Comparison of ENCODE assay signal across 25 cellular contexts in the genomic region with DNA sequence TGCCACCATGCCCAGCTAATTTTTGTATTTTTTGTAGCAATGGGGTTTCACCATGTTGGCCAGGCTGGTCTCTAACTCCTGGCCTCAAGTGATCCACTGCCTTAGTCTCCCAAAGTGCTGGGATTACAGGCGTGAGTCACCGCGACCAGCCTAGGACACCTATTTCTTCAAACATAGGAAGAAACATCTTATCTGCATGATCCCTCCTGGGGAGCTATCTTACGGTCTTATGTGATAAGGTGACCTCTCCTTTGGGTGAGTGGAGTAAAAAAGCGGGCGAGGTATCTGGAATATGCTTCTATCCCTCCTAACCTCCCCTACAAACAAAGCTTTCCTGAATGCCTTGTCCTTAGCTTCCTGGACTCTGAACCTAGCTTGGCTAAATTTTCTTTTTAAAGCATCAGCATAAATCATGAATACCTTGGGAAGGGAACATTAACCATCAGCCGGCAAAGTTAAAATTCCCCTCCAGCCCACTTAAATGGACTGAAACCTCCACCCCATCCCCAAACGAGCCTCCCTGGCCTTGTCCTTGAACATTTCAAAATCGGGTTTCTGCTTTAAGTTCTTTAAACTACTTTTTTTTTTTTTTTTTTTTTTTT. TPM values are rescaled to one million over a fixed set of nuclear protein-coding genes. Genes with fewer than 3 reads are reported as not detected.
DNase-seq lines count a peak whose midpoint lies in the region; ATAC-seq and TF ChIP-seq lines count a peak whose summit lies in the region.
"Had no signal": no experiment of that assay in that cellular context is flagged by ENCODE, and none has a peak within 500 bp of the region (broad histone marks: within the 10 kb centered on the region; RNA-seq: fewer than 3 reads in every experiment).

No MANE protein-coding gene starts in this region.

- H3K9me3 ChIP-seq in BLaER1 (no peaks in the 10 kb centered on the region), hepatocyte (ENCODE audit: low read depth) (no peaks in the 10 kb centered on the region), trophoblast cell (ENCODE audit: insufficient read depth, low read depth, low read length) (peaks cover 3% of the 10 kb centered on the region), neuronal stem cell (replicated peaks in 1 of 2; ENCODE audit: control insufficient read depth in 2 of 2, insufficient read depth in 1 of 2, low read depth in 1 of 2, low read length in 2 of 2) (no peaks in the 10 kb centered on the region)
- H3K9me3 ChIP-seq: SJSA1 had no signal

- peak overlapping the region; percentile 66 for H3K4me2 ChIP-seq in BLaER1
- no peak overlapping the region for H3K4me2 ChIP-seq in hepatocyte
- H3K4me2 ChIP-seq in trophoblast cell (ENCODE audit: low read length) = no peak overlapping the region
- no peak overlapping the region for H3K4me2 ChIP-seq in neuronal stem cell (ENCODE audit: insufficient read depth, low read length, poor library complexity, severe bottlenecking)
- H3K4me2 ChIP-seq: KMS-11, PC-9 had no signal

- H3K4ac ChIP-seq in trophoblast cell (ENCODE audit: low read depth, low read length) = no peak overlapping the region
- H3K4ac ChIP-seq in neuronal stem cell (ENCODE audit: low read length) = no peak overlapping the region

- H3K23ac ChIP-seq in trophoblast cell (ENCODE audit: low read length) (no peak overlapping the region), neuronal stem cell (ENCODE audit: low read depth, low read length, poor library complexity) (no peak overlapping the region)

- H3K14ac ChIP-seq in trophoblast cell (ENCODE audit: low read length) (no peak overlapping the region), neuronal stem cell (ENCODE audit: low read length) (no peak overlapping the region)

- H3K27me3 ChIP-seq in BLaER1 (no peaks in the 10 kb centered on the region), hepatocyte (no peaks in the 10 kb centered on the region), trophoblast cell (ENCODE audit: insufficient read depth, low read length) (no peaks in the 10 kb centered on the region), neuronal stem cell (ENCODE audit: control insufficient read depth in 3 of 3, insufficient read depth in 3 of 3, low read depth in 1 of 3, low read length in 3 of 3) (peaks cover 0 to 7% (median 0%) of the 10 kb centered on the region in 3 experiments)
- H3K27me3 ChIP-seq: SJSA1 had no signal

- H3K9ac ChIP-seq in BLaER1 = 0 out of 2 replicates have a peak overlapping the region, but pooled peaks have one; percentile 15
- H3K9ac ChIP-seq in trophoblast cell (ENCODE audit: low read length) = no peak overlapping the region
- no peak overlapping the region for H3K9ac ChIP-seq in neuronal stem cell (ENCODE audit: low read depth, low read length, poor library complexity)
- H3K9ac ChIP-seq: GM23248, KMS-11 had no signal

- peaks cover 2% of the 10 kb centered on the region for H3K79me1 ChIP-seq in trophoblast cell (ENCODE audit: low read length)
- H3K79me1 ChIP-seq in neuronal stem cell (ENCODE audit: low read depth, low read length) = no peaks in the 10 kb centered on the region

- H4K8ac ChIP-seq in trophoblast cell (ENCODE audit: low read depth, low read length) (no peak overlapping the region), neuronal stem cell (ENCODE audit: low read depth, low read length) (no peak overlapping the region)

- no peaks in the 10 kb centered on the region for H4K20me1 ChIP-seq in BLaER1
- no peaks in the 10 kb centered on the region for H4K20me1 ChIP-seq in hepatocyte (ENCODE audit: insufficient read depth, poor library complexity, severe bottlenecking)

- no peak overlapping the region for H2AFZ ChIP-seq in hepatocyte
- no peak overlapping the region for H2AFZ ChIP-seq in trophoblast cell (ENCODE audit: insufficient read depth, low read length, poor library complexity)
- no peak overlapping the region for H2AFZ ChIP-seq in neuronal stem cell (ENCODE audit: low read length)
- H2AFZ ChIP-seq: GM23248, PC-9 had no signal

- H3K36me3 ChIP-seq in BLaER1 (no peaks in the 10 kb centered on the region), hepatocyte (replicated peaks; ENCODE audit: insufficient read depth, low read depth) (no peaks in the 10 kb centered on the region), trophoblast cell (ENCODE audit: control insufficient read depth in 1 of 2, insufficient read depth in 2 of 2, low read length in 2 of 2) (no peaks in the 10 kb centered on the region), neuronal stem cell (replicated peaks in 1 of 2; ENCODE audit: control insufficient read depth in 2 of 2, insufficient read depth in 2 of 2, low read length in 2 of 2) (peaks cover 0 to 2% of the 10 kb centered on the region in 2 donors)
- H3K36me3 ChIP-seq: SJSA1 had no signal

- intact Hi-C loops in lower leg skin (cut with DNase I; ENCODE audit: low total_unique reads) = no loop called here

- H3K27ac ChIP-seq in BLaER1 = peak overlapping the region; percentile 60; the same call in 1 of the 2 replicates
- H3K27ac ChIP-seq in hepatocyte = peak overlapping the region; percentile 76
- H3K27ac ChIP-seq in trophoblast cell (ENCODE audit: low read depth, low read length) = no peak overlapping the region
- no peak overlapping the region for H3K27ac ChIP-seq in neuronal stem cell (replicated peaks; ENCODE audit: low read length)
- H3K27ac ChIP-seq: GM23248, KMS-11, PC-9, SJSA1 had no signal

- H2BK120ac ChIP-seq in trophoblast cell (ENCODE audit: insufficient read depth, low read length, poor library complexity) (no peak overlapping the region), neuronal stem cell (ENCODE audit: low read depth, low read length) (no peak overlapping the region)

- TF ChIP-seq CTCF in hepatocyte (IDR thresholded peaks at IDR 0.05; ENCODE audit: poor library complexity) (no peak), lower leg skin (IDR thresholded peaks at IDR 0.05) (no peak)

- no peak overlapping the region for H2BK15ac ChIP-seq in neuronal stem cell (ENCODE audit: low read length)

- no peak overlapping the region for H2AK5ac ChIP-seq in trophoblast cell (ENCODE audit: low read length)
- no peak overlapping the region for H2AK5ac ChIP-seq in neuronal stem cell (ENCODE audit: low read depth, low read length)

- no peaks in the 10 kb centered on the region for H3K79me2 ChIP-seq in hepatocyte
- no peaks in the 10 kb centered on the region for H3K79me2 ChIP-seq in trophoblast cell (ENCODE audit: control insufficient read depth, insufficient read depth, low read length, poor library complexity)

- WGBS in hepatocyte (ENCODE audit: low lambda C conversion rate, missing lambda C conversion rate) = 55% methylated on average over 9 of the region's 9 CpGs
- no CpG with 5 or more reads among the region's 9 CpGs for WGBS in trophoblast cell (ENCODE audit: extremely low coverage, insufficient coverage, insufficient read length)
- 89 to 91% methylated on average over 9 of the region's 9 CpGs for WGBS in lower leg skin, 2 donors
- WGBS in neuronal stem cell (ENCODE audit: extremely low coverage in 2 of 2, insufficient read length in 2 of 2, insufficient replicate concordance in 1 of 2), 2 donors = no CpG with 5 or more reads among the region's 9 CpGs

- H4K91ac ChIP-seq in trophoblast cell (ENCODE audit: low read depth, low read length) (no peak overlapping the region), neuronal stem cell (ENCODE audit: low read depth, low read length, poor library complexity) (no peak overlapping the region)

- no peak overlapping the region for H4K12ac ChIP-seq in trophoblast cell (ENCODE audit: low read depth, low read length)

- no peaks in the 10 kb centered on the region for H3K9me2 ChIP-seq in hepatocyte (replicated peaks; ENCODE audit: insufficient read depth)

- no peak for TF ChIP-seq POLR2A in lower leg skin (IDR thresholded peaks at IDR 0.05)

- no peak for ATAC-seq in GM18868 (IDR thresholded peaks at IDR 0.05; ENCODE audit: unreplicated experiment)
- no peak for ATAC-seq in HG03139 (IDR thresholded peaks at IDR 0.05; ENCODE audit: unreplicated experiment)

- DNase-seq in NCI-H226 = peak; percentile 1
- DNase-seq in hepatocyte (ENCODE audit: low spot score) = peak; percentile 54
- peak; percentile 44 to 68 for DNase-seq in trophoblast cell
- no peak for DNase-seq in lower leg skin (ENCODE audit: low spot score in 2 of 2)
- no peak for DNase-seq in neuronal stem cell (ENCODE audit: low spot score)
- DNase-seq: Calu3; CD8-positive, alpha-beta memory T cell; DMS153; DND-41; GM23248; H7; IMR-90; MM.1S; NCI-H2029; NCI-H446 treated with DMSO at 0.1 percent for 48 hours; NCI-H526; PC-9; Right ventricle myocardium superior; RPMI8226 had no signal

- H3K18ac ChIP-seq in trophoblast cell (ENCODE audit: low read length) (no peak overlapping the region), neuronal stem cell (ENCODE audit: low read length) (no peak overlapping the region)

- H3K4me1 ChIP-seq in BLaER1 = peaks cover 79% of the 10 kb centered on the region
- peaks cover 29% of the 10 kb centered on the region for H3K4me1 ChIP-seq in hepatocyte (ENCODE audit: insufficient read depth)
- peaks cover 9% of the 10 kb centered on the region in 2 experiments for H3K4me1 ChIP-seq in trophoblast cell (ENCODE audit: control insufficient read depth in 1 of 2, insufficient read depth in 2 of 2, low read length in 2 of 2)
- H3K4me1 ChIP-seq in neuronal stem cell (ENCODE audit: control insufficient read depth in 2 of 2, insufficient read depth in 1 of 2, low read depth in 1 of 2, low read length in 2 of 2) = peaks cover 1 to 2% of the 10 kb centered on the region in 2 donors

- H2BK12ac ChIP-seq in trophoblast cell (ENCODE audit: low read length) (no peak overlapping the region), neuronal stem cell (ENCODE audit: low read length) (no peak overlapping the region)

- no peak overlapping the region for H3K4me3 ChIP-seq in BLaER1
- H3K4me3 ChIP-seq in hepatocyte = no peak overlapping the region
- no peak overlapping the region for H3K4me3 ChIP-seq in trophoblast cell (ENCODE audit: low read depth, low read length)
- H3K4me3 ChIP-seq in lower leg skin (ENCODE audit: low read depth, poor library complexity, severe bottlenecking) = no peak overlapping the region
- H3K4me3 ChIP-seq in neuronal stem cell (ENCODE audit: low read length in 2 of 2) = no peak overlapping the region
- H3K4me3 ChIP-seq: GM23248, PC-9, SJSA1 had no signal

- H2BK5ac ChIP-seq in trophoblast cell (ENCODE audit: low read depth, low read length, poor library complexity) = no peak overlapping the region
- H2BK5ac ChIP-seq in neuronal stem cell (ENCODE audit: low read length) = no peak overlapping the region

RNA-seq across cellular contexts. Expression of gene RIPOR3, which starts 24.5 kb away (rescaled TPM):
- total RNA-seq in hepatocyte (4.3 and 5.6 TPM in 2 replicates), lower leg skin (10 to 100 TPM in 1 of 4 donors, 1 to 10 TPM in 3; 1.8 to 12.7 (median 4.9) TPM)
- 5.7 and 10.3 TPM in 2 replicates for polyA plus RNA-seq in hepatocyte
- polyA plus RNA-seq in trophoblast cell (2013) = 0.12 and 0.15 TPM in 2 replicates
- 2.5 TPM for polyA plus RNA-seq in neuronal stem cell (2013, experiment 1 of 2)
- 2.3 TPM for polyA plus RNA-seq in neuronal stem cell (2013, experiment 2 of 2)
- total RNA-seq: CD8-positive, alpha-beta memory T cell; GM23248 had no signal
- polyA plus RNA-seq: CD14-positive monocyte had no signal

Comparison
In these comparisons a context has a peak if more than half of its experiments do, and no peak if none do; other contexts are left out.
1. H3K27ac ChIP-seq: peak in BLaER1 (single experiment) and hepatocyte (single experiment); none in trophoblast cell (single experiment) and neuronal stem cell (single experiment).
2. DNase-seq: peak in NCI-H226 (single experiment), hepatocyte (single experiment) and trophoblast cell (2 of 2); none in lower leg skin (0 of 2) and neuronal stem cell (single experiment).